ENCODE assay signal across 12 cellular contexts in genomic region chr15:28994142-28994829, GRCh38.
DNase-seq lines count a peak whose midpoint lies in the region; ATAC-seq and TF ChIP-seq lines count a peak whose summit lies in the region.
"Had no signal": no experiment of that assay in that cellular context is flagged by ENCODE, and none has a peak within 500 bp of the region (broad histone marks: within the 10 kb centered on the region; RNA-seq: fewer than 3 reads in every experiment).

No MANE protein-coding gene starts in this region.

- no peaks in the 10 kb centered on the region for H3K9me3 Mint-ChIP-seq in CD8-positive, alpha-beta T cell
- H3K9me3 Mint-ChIP-seq in central memory CD8-positive, alpha-beta T cell: no peaks in the 10 kb centered on the region
- no peaks in the 10 kb centered on the region; the same call in 1 of the 2 replicates for H3K9me3 Mint-ChIP-seq in HFFc6
- H3K9me3 Mint-ChIP-seq: activated B cell treated with CpG ODN at 0.5 μM for 24 hours had no signal

- H3K27ac Mint-ChIP-seq in CD8-positive, alpha-beta T cell: peak overlapping the region; percentile 73
- H3K27ac Mint-ChIP-seq in T-helper 17 cell: peak overlapping the region; percentile 14
- H3K27ac Mint-ChIP-seq in central memory CD8-positive, alpha-beta T cell (ENCODE audit: low read depth): peak overlapping the region; percentile 65
- H3K27ac Mint-ChIP-seq in HFFc6: no peak overlapping the region
- H3K27ac Mint-ChIP-seq: activated B cell treated with CpG ODN at 0.5 μM for 24 hours had no signal

- CTCF ChIA-PET in CD8-positive, alpha-beta T cell (lab: Charles Lee): interaction anchor here (2.1 kb wide), 1 partner anchor 14 kb away, joined by 6 read pairs; no protein-coding TSS in a partner anchor

- intact Hi-C loops in CD8-positive, alpha-beta T cell (cut with DNase I, micrococcal nuclease): no loop called here

- in situ Hi-C loops in HAP-1 (cut with MboI; ENCODE audit: low sequenced_read_pairs): no loop called here

- TF ChIP-seq CTCF in CD8-positive, alpha-beta T cell (IDR thresholded peaks at IDR 0.05): no peak
- TF ChIP-seq CTCF in HFFc6 (IDR thresholded peaks at IDR 0.05): no peak

- H3K9me3 ChIP-seq in CD8-positive, alpha-beta T cell (ENCODE audit: low read length): no peaks in the 10 kb centered on the region
- H3K9me3 ChIP-seq in T-helper 17 cell (ENCODE audit: control insufficient read depth, low read length, poor library complexity, severe bottlenecking) (no peaks in the 10 kb centered on the region), HAP-1 (no peaks in the 10 kb centered on the region)

- no peaks in the 10 kb centered on the region for H3K27me3 Mint-ChIP-seq in CD8-positive, alpha-beta T cell (ENCODE audit: low read depth)
- H3K27me3 Mint-ChIP-seq in T-helper 17 cell (no peaks in the 10 kb centered on the region), HFFc6 (ENCODE audit: insufficient read depth) (peaks cover 1% of the 10 kb centered on the region; the same call in 1 of the 2 replicates)
- no peaks in the 10 kb centered on the region for H3K27me3 Mint-ChIP-seq in central memory CD8-positive, alpha-beta T cell
- H3K27me3 Mint-ChIP-seq: activated B cell treated with CpG ODN at 0.5 μM for 24 hours had no signal

- H3K36me3 Mint-ChIP-seq in CD8-positive, alpha-beta T cell: peaks cover 50% of the 10 kb centered on the region
- H3K36me3 Mint-ChIP-seq in T-helper 17 cell (ENCODE audit: low read depth) (peaks cover 2% of the 10 kb centered on the region), HFFc6 (ENCODE audit: low read depth) (no peaks in the 10 kb centered on the region)
- peaks cover 12% of the 10 kb centered on the region for H3K36me3 Mint-ChIP-seq in central memory CD8-positive, alpha-beta T cell (ENCODE audit: insufficient read depth)

- H3K4me3 Mint-ChIP-seq in CD8-positive, alpha-beta T cell: peak overlapping the region; percentile 15
- H3K4me3 Mint-ChIP-seq in T-helper 17 cell (peak overlapping the region; percentile 45), HFFc6 (no peak overlapping the region)
- peak overlapping the region; percentile 27 for H3K4me3 Mint-ChIP-seq in central memory CD8-positive, alpha-beta T cell
- H3K4me3 Mint-ChIP-seq: activated B cell treated with CpG ODN at 0.5 μM for 24 hours had no signal

- peak in 4 of 7 experiments; percentile 17 to 64 (median 35) for DNase-seq in CD8-positive, alpha-beta T cell
- DNase-seq in T-helper 17 cell: no peak
- peak in 1 of 2 donors; percentile 32 for DNase-seq in central memory CD8-positive, alpha-beta T cell (ENCODE audit: low spot score in 2 of 2)
- DNase-seq in stimulated activated CD4-positive, alpha-beta T cell treated with anti-CD3 and anti-CD28 coated beads, Interleukin-12 subunit alpha, Interleukin-12 subunit beta, amount 100 ng/mL, for 48 hours (ENCODE audit: low read depth in 2 of 3, low spot score in 1 of 3): peak; percentile 28 to 53 (median 30)
- no peak for DNase-seq in HAP-1 (ENCODE audit: low spot score in 2 of 2)
- DNase-seq in T1000 (lab: John Stamatoyannopoulos, UW): no peak
- no peak for DNase-seq in NCI-H187 (lab: John Stamatoyannopoulos, UW)
- DNase-seq in HFFc6: no peak
- DNase-seq: activated B cell treated with CpG ODN at 0.5 μM for 24 hours, NCI-H1048, NCI-H510A, SIG-M5 had no signal

- peak; percentile 58 for ATAC-seq in CD8-positive, alpha-beta T cell
- peak; percentile 49 for ATAC-seq in T-helper 17 cell
- peak; percentile 84 for ATAC-seq in central memory CD8-positive, alpha-beta T cell (replicated peaks; ENCODE audit: extremely low read depth, poor library complexity, severe bottlenecking)

- H3K27ac ChIP-seq in CD8-positive, alpha-beta T cell (ENCODE audit: low read depth, low read length): no peak overlapping the region

- peaks cover 20% of the 10 kb centered on the region for H3K4me1 ChIP-seq in CD8-positive, alpha-beta T cell (ENCODE audit: insufficient read depth, low read length)
- H3K4me1 ChIP-seq in HAP-1: peaks cover 29% of the 10 kb centered on the region

- H3K4me1 Mint-ChIP-seq in CD8-positive, alpha-beta T cell (ENCODE audit: low read depth): peaks cover 45% of the 10 kb centered on the region
- H3K4me1 Mint-ChIP-seq in T-helper 17 cell (peaks cover 29% of the 10 kb centered on the region), HFFc6 (ENCODE audit: low read depth) (no peaks in the 10 kb centered on the region)
- peaks cover 50% of the 10 kb centered on the region for H3K4me1 Mint-ChIP-seq in central memory CD8-positive, alpha-beta T cell
- H3K4me1 Mint-ChIP-seq: activated B cell treated with CpG ODN at 0.5 μM for 24 hours had no signal

- peaks cover 12% of the 10 kb centered on the region for H3K36me3 ChIP-seq in CD8-positive, alpha-beta T cell (ENCODE audit: insufficient read depth, low read length)
- H3K36me3 ChIP-seq in HAP-1 (replicated peaks): no peaks in the 10 kb centered on the region; the same call in 1 of the 2 replicates

- POLR2A ChIA-PET in CD8-positive, alpha-beta T cell (lab: Charles Lee): no interaction called here

- no peak overlapping the region for H3K4me3 ChIP-seq in CD8-positive, alpha-beta T cell (ENCODE audit: low read depth, low read length)
- no peak overlapping the region for H3K4me3 ChIP-seq in HAP-1

- H3K27me3 ChIP-seq in CD8-positive, alpha-beta T cell (ENCODE audit: insufficient read depth, low read length): no peaks in the 10 kb centered on the region
- no peaks in the 10 kb centered on the region for H3K27me3 ChIP-seq in HAP-1 (ENCODE audit: low read depth)

Comparison
In these comparisons a context has a peak if more than half of its experiments do, and no peak if none do; other contexts are left out.
1. DNase-seq: peak in CD8-positive, alpha-beta T cell (4 of 7) and stimulated activated CD4-positive, alpha-beta T cell treated with anti-CD3 and anti-CD28 coated beads, Interleukin-12 subunit alpha, Interleukin-12 subunit beta, amount 100 ng/mL, for 48 hours (3 of 3); none in T-helper 17 cell (0 of 3), HAP-1 (0 of 2), T1000 (single experiment), NCI-H187 (0 of 2) and HFFc6 (single experiment).
2. Peak in every context shown above with its lines, with median percentiles within 50 percentile points of each other: ATAC-seq.